21 cellular contexts compared by ENCODE assay signal in genomic region chr10:132975976-132976682, GRCh38. TPM values are rescaled to one million over a fixed set of nuclear protein-coding genes. Genes with fewer than 3 reads are reported as not detected.
DNase-seq lines count a peak whose midpoint lies in the region; ATAC-seq and TF ChIP-seq lines count a peak whose summit lies in the region.
"Had no signal": no experiment of that assay in that cellular context is flagged by ENCODE, and none has a peak within 500 bp of the region (broad histone marks: within the 10 kb centered on the region; RNA-seq: fewer than 3 reads in every experiment).

No MANE protein-coding gene starts in this region.

- DNase-seq in cardiac septum (ENCODE audit: low spot score) (peak; percentile 2), heart left ventricle (no peak), iPS-NIHi11 (ENCODE audit: low spot score) (peak; percentile 10), neuronal stem cell (ENCODE audit: low spot score) (no peak), Caco-2 (no peak), DMS53 treated with DMSO at 0.1 percent for 48 hours (lab: John Stamatoyannopoulos, UW; ENCODE audit: unreplicated experiment) (no peak)
- DNase-seq in CD4-positive, alpha-beta memory T cell, result no peak
- no peak for DNase-seq in activated CD8-positive, alpha-beta memory T cell treated with anti-CD3 and anti-CD28 coated beads, Interleukin-2, amount 10 ng/mL, durations not matched to agents 7 days and 5 days
- DNase-seq: COR-L47, DMS153, EL, IMR-90, Karpas-422, MM.1S, NCI-H1092 treated with DMSO at 0.1 percent for 48 hours, NCI-H2081 treated with DMSO at 0.1 percent for 48 hours, NCI-H510A had no signal

- peak overlapping the region in 1 of 7 donors; percentile 57 for H3K27ac Mint-ChIP-seq in CD4-positive, alpha-beta memory T cell
- no peak overlapping the region for H3K27ac Mint-ChIP-seq in Caco-2 (ENCODE audit: unreplicated experiment)
- no peak overlapping the region for H3K27ac Mint-ChIP-seq in activated CD8-positive, alpha-beta memory T cell treated with anti-CD3 and anti-CD28 coated beads, Interleukin-2, amount 10 ng/mL, durations not matched to agents 7 days and 5 days
- H3K27ac Mint-ChIP-seq: CD14-positive monocyte had no signal

- TF ChIP-seq CTCF in heart left ventricle (IDR thresholded peaks at IDR 0.05) (no peak), Caco-2 (IDR thresholded peaks at IDR 0.05; ENCODE audit: insufficient read depth in 1 of 2, low read depth in 1 of 2, low read length in 1 of 2, severe bottlenecking in 1 of 2, unreplicated experiment in 1 of 2) (no peak)

- ATAC-seq in heart left ventricle, result no peak
- no peak for ATAC-seq in activated CD8-positive, alpha-beta memory T cell treated with anti-CD3 and anti-CD28 coated beads, Interleukin-2, amount 10 ng/mL, durations not matched to agents 7 days and 5 days

- 70 to 78% (median 71%) methylated on average over 22 of the region's 22 CpGs for WGBS in heart left ventricle, 4 donors
- WGBS in neuronal stem cell (ENCODE audit: extremely low coverage in 2 of 2, insufficient read length in 2 of 2, insufficient replicate concordance in 1 of 2), 2 donors, result no CpG with 5 or more reads among the region's 22 CpGs

- no peak overlapping the region for H3K9ac ChIP-seq in neuronal stem cell (ENCODE audit: low read depth, low read length, poor library complexity)

- no peak overlapping the region for H3K4me3 Mint-ChIP-seq in CD4-positive, alpha-beta memory T cell
- no peak overlapping the region for H3K4me3 Mint-ChIP-seq in Caco-2 (ENCODE audit: unreplicated experiment)
- no peak overlapping the region for H3K4me3 Mint-ChIP-seq in activated CD8-positive, alpha-beta memory T cell treated with anti-CD3 and anti-CD28 coated beads, Interleukin-2, amount 10 ng/mL, durations not matched to agents 7 days and 5 days

- no peak overlapping the region for H3K27ac ChIP-seq in heart left ventricle
- H3K27ac ChIP-seq in neuronal stem cell (replicated peaks; ENCODE audit: low read length), result no peak overlapping the region
- no peak overlapping the region for H3K27ac ChIP-seq in CD4-positive, alpha-beta memory T cell (ENCODE audit: low read depth, low read length)

- no peak overlapping the region for H3K23ac ChIP-seq in neuronal stem cell (ENCODE audit: low read depth, low read length, poor library complexity)

- no peak overlapping the region for H3K4ac ChIP-seq in neuronal stem cell (ENCODE audit: low read length)

- no peaks in the 10 kb centered on the region for H3K36me3 Mint-ChIP-seq in CD4-positive, alpha-beta memory T cell
- no peaks in the 10 kb centered on the region for H3K36me3 Mint-ChIP-seq in Caco-2 (ENCODE audit: insufficient read depth, unreplicated experiment)
- no peaks in the 10 kb centered on the region for H3K36me3 Mint-ChIP-seq in activated CD8-positive, alpha-beta memory T cell treated with anti-CD3 and anti-CD28 coated beads, Interleukin-2, amount 10 ng/mL, durations not matched to agents 7 days and 5 days
- H3K36me3 Mint-ChIP-seq: CD14-positive monocyte had no signal

- H3K9me3 ChIP-seq in heart left ventricle (no peaks in the 10 kb centered on the region), neuronal stem cell (replicated peaks in 1 of 2; ENCODE audit: control insufficient read depth in 2 of 2, insufficient read depth in 1 of 2, low read depth in 1 of 2, low read length in 2 of 2) (no peaks in the 10 kb centered on the region), Caco-2 (no peaks in the 10 kb centered on the region)
- no peaks in the 10 kb centered on the region for H3K9me3 ChIP-seq in CD4-positive, alpha-beta memory T cell (ENCODE audit: control insufficient read depth in 1 of 2, low read length in 2 of 2)

- no peak overlapping the region for H2AK5ac ChIP-seq in neuronal stem cell (ENCODE audit: low read depth, low read length)

- H3K9me3 Mint-ChIP-seq in CD4-positive, alpha-beta memory T cell, result peaks cover 0 to 3% (median 0%) of the 10 kb centered on the region in 8 donors
- H3K9me3 Mint-ChIP-seq in Caco-2 (ENCODE audit: unreplicated experiment), result no peaks in the 10 kb centered on the region
- no peaks in the 10 kb centered on the region for H3K9me3 Mint-ChIP-seq in activated CD8-positive, alpha-beta memory T cell treated with anti-CD3 and anti-CD28 coated beads, Interleukin-2, amount 10 ng/mL, durations not matched to agents 7 days and 5 days (ENCODE audit: low read depth)

- no peaks in the 10 kb centered on the region for H3K79me1 ChIP-seq in neuronal stem cell (ENCODE audit: low read depth, low read length)

- H3K4me3 ChIP-seq in heart left ventricle (no peak overlapping the region), neuronal stem cell (ENCODE audit: low read length in 2 of 2) (no peak overlapping the region), Caco-2 (ENCODE audit: low read depth, low read length) (no peak overlapping the region)
- no peak overlapping the region for H3K4me3 ChIP-seq in CD4-positive, alpha-beta memory T cell (ENCODE audit: low read length in 2 of 2)

- H2BK5ac ChIP-seq in neuronal stem cell (ENCODE audit: low read length), result no peak overlapping the region

- CTCF ChIA-PET in CD4-positive, alpha-beta memory T cell (lab: Charles Lee; ENCODE audit: partially characterized antibody), result no interaction called here
- CTCF ChIA-PET in Caco-2 (lab: Charles Lee), result no interaction called here
- CTCF ChIA-PET in activated CD8-positive, alpha-beta memory T cell treated with anti-CD3 and anti-CD28 coated beads, Interleukin-2, amount 10 ng/mL, durations not matched to agents 7 days and 5 days (lab: Charles Lee), result no interaction called here

- H3K18ac ChIP-seq in neuronal stem cell (ENCODE audit: low read length), result peak overlapping the region; percentile 84

- intact Hi-C loops in cardiac septum (cut with DNase I), result no loop called here
- intact Hi-C loops in heart left ventricle (cut with DNase I), result no loop called here
- intact Hi-C loops in CD4-positive, alpha-beta memory T cell (cut with micrococcal nuclease), result no loop called here
- intact Hi-C loops in Caco-2 (cut with micrococcal nuclease; ENCODE audit: unreplicated experiment), result no loop called here

- H3K36me3 ChIP-seq in heart left ventricle (no peaks in the 10 kb centered on the region), neuronal stem cell (replicated peaks in 1 of 2; ENCODE audit: control insufficient read depth in 2 of 2, insufficient read depth in 2 of 2, low read length in 2 of 2) (no peaks in the 10 kb centered on the region), Caco-2 (ENCODE audit: control insufficient read depth, insufficient read depth, low read length) (no peaks in the 10 kb centered on the region)
- H3K36me3 ChIP-seq in CD4-positive, alpha-beta memory T cell (ENCODE audit: insufficient read depth, low read length), result no peaks in the 10 kb centered on the region

- no peak for TF ChIP-seq POLR2A in heart left ventricle (IDR thresholded peaks at IDR 0.05)

- no peak overlapping the region for H2BK15ac ChIP-seq in neuronal stem cell (ENCODE audit: low read length)

- POLR2A ChIA-PET in CD4-positive, alpha-beta memory T cell (lab: Charles Lee; ENCODE audit: partially characterized antibody), result no interaction called here
- POLR2A ChIA-PET in Caco-2 (lab: Charles Lee), result no interaction called here

- no peak overlapping the region for H4K8ac ChIP-seq in neuronal stem cell (ENCODE audit: low read depth, low read length)

- no peak overlapping the region for H3K4me2 ChIP-seq in neuronal stem cell (ENCODE audit: insufficient read depth, low read length, poor library complexity, severe bottlenecking)

- H3K4me1 ChIP-seq in heart left ventricle, result peaks cover 0 to 4% (median 0%) of the 10 kb centered on the region in 12 donors
- H3K4me1 ChIP-seq in neuronal stem cell (ENCODE audit: control insufficient read depth in 2 of 2, insufficient read depth in 1 of 2, low read depth in 1 of 2, low read length in 2 of 2), result peaks cover 0 to 14% of the 10 kb centered on the region in 2 donors
- no peaks in the 10 kb centered on the region for H3K4me1 ChIP-seq in CD4-positive, alpha-beta memory T cell (ENCODE audit: insufficient read depth, low read length)
- no peaks in the 10 kb centered on the region for H3K4me1 ChIP-seq in Caco-2

- no peak overlapping the region for H2BK120ac ChIP-seq in neuronal stem cell (ENCODE audit: low read depth, low read length)

- peaks cover 8 to 55% (median 16%) of the 10 kb centered on the region in 9 donors for H3K27me3 ChIP-seq in heart left ventricle
- peaks cover 0 to 58% (median under 1%) of the 10 kb centered on the region in 3 experiments for H3K27me3 ChIP-seq in neuronal stem cell (ENCODE audit: control insufficient read depth in 3 of 3, insufficient read depth in 3 of 3, low read depth in 1 of 3, low read length in 3 of 3)
- H3K27me3 ChIP-seq in CD4-positive, alpha-beta memory T cell (ENCODE audit: insufficient read depth, low read length), result no peaks in the 10 kb centered on the region
- H3K27me3 ChIP-seq in Caco-2 (replicated peaks; ENCODE audit: control insufficient read depth, insufficient read depth, low read length), result no peaks in the 10 kb centered on the region

- peaks cover 6 to 19% of the 10 kb centered on the region in 2 donors for H3K27me3 Mint-ChIP-seq in CD4-positive, alpha-beta memory T cell
- peaks cover 31% of the 10 kb centered on the region for H3K27me3 Mint-ChIP-seq in Caco-2 (ENCODE audit: insufficient read depth, unreplicated experiment)
- H3K27me3 Mint-ChIP-seq in activated CD8-positive, alpha-beta memory T cell treated with anti-CD3 and anti-CD28 coated beads, Interleukin-2, amount 10 ng/mL, durations not matched to agents 7 days and 5 days, result peaks cover 4% of the 10 kb centered on the region

- H4K91ac ChIP-seq in neuronal stem cell (ENCODE audit: low read depth, low read length, poor library complexity), result no peak overlapping the region

- no peak overlapping the region for H3K14ac ChIP-seq in neuronal stem cell (ENCODE audit: low read length)

- H2BK12ac ChIP-seq in neuronal stem cell (ENCODE audit: low read length), result no peak overlapping the region

- no TSS peak for BruUV-seq in Caco-2 (replicated peaks; lab: Mats Ljungman, UMichigan)

- peaks cover 0 to 8% (median 0%) of the 10 kb centered on the region in 4 donors for H3K4me1 Mint-ChIP-seq in CD4-positive, alpha-beta memory T cell
- no peaks in the 10 kb centered on the region for H3K4me1 Mint-ChIP-seq in Caco-2 (ENCODE audit: low read depth, unreplicated experiment)
- H3K4me1 Mint-ChIP-seq in activated CD8-positive, alpha-beta memory T cell treated with anti-CD3 and anti-CD28 coated beads, Interleukin-2, amount 10 ng/mL, durations not matched to agents 7 days and 5 days, result no peaks in the 10 kb centered on the region
- H3K4me1 Mint-ChIP-seq: CD14-positive monocyte had no signal

- H2AFZ ChIP-seq in neuronal stem cell (ENCODE audit: low read length), result no peak overlapping the region

RNA-seq across cellular contexts. Expression of gene CFAP46, which starts 33.8 kb away (rescaled TPM):
- total RNA-seq in cardiac septum, result 0.94 TPM
- total RNA-seq in heart left ventricle, result 1 to 10 TPM in 5 of 9 donors, under 1 TPM in 4; 0.61 to 1.8 (median 1.1) TPM
- polyA plus RNA-seq in heart left ventricle, result under 1 TPM; 0.62 to 0.65 TPM
- 1.5 TPM for polyA plus RNA-seq in neuronal stem cell (2013, experiment 1 of 2)
- polyA plus RNA-seq in neuronal stem cell (2013, experiment 2 of 2), result 1.4 TPM
- not detected for total RNA-seq in CD4-positive, alpha-beta memory T cell
- not detected for polyA plus RNA-seq in CD4-positive, alpha-beta memory T cell
- total RNA-seq in Caco-2 (2022), result 1.0 TPM in 1 of 2 replicates, not detected in the other
- total RNA-seq in activated CD8-positive, alpha-beta memory T cell treated with anti-CD3 and anti-CD28 coated beads, Interleukin-2, amount 10 ng/mL, durations not matched to agents 7 days and 5 days, result not detected
- total RNA-seq: HT-29, OCI-LY7, RPMI7951 had no signal
- polyA plus RNA-seq: CD14-positive monocyte had no signal

Comparison
In these comparisons a context has a peak if more than half of its experiments do, and no peak if none do; other contexts are left out.
1. DNase-seq: peak in cardiac septum (single experiment) and iPS-NIHi11 (single experiment); none in heart left ventricle (0 of 5), neuronal stem cell (single experiment), CD4-positive, alpha-beta memory T cell (0 of 5), Caco-2 (0 of 2), activated CD8-positive, alpha-beta memory T cell treated with anti-CD3 and anti-CD28 coated beads, Interleukin-2, amount 10 ng/mL, durations not matched to agents 7 days and 5 days (single experiment) and DMS53 treated with DMSO at 0.1 percent for 48 hours (single experiment).